ENCODE assay signal across 11 cellular contexts in genomic region chr3:194738254-194739093, GRCh38. TPM values are rescaled to one million over a fixed set of nuclear protein-coding genes. Genes with fewer than 3 reads are reported as not detected.
DNase-seq lines count a peak whose midpoint lies in the region; ATAC-seq, FAIRE-seq and TF ChIP-seq lines count a peak whose summit lies in the region.
"Had no signal": no experiment of that assay in that cellular context is flagged by ENCODE, and none has a peak within 500 bp of the region (broad histone marks: within the 10 kb centered on the region; RNA-seq: fewer than 3 reads in every experiment).

No MANE protein-coding gene starts in this region.

- POLR2A ChIA-PET in IMR-90 (lab: Charles Lee; ENCODE audit: unreplicated experiment): no interaction called here
- POLR2A ChIA-PET in CD8-positive, alpha-beta memory T cell (lab: Charles Lee): interaction anchor here (1.0 kb wide), 1 partner anchor 10 kb away, joined by 3 read pairs; no protein-coding TSS in a partner anchor

- H3K23ac ChIP-seq in IMR-90 (ENCODE audit: low read depth, low read length): no peak overlapping the region

- H2BK5ac ChIP-seq in IMR-90 (ENCODE audit: low read depth, low read length, poor library complexity, severe bottlenecking): no peak overlapping the region

- peaks cover 14 to 44% of the 10 kb centered on the region in 2 donors for H3K27me3 Mint-ChIP-seq in CD8-positive, alpha-beta memory T cell

- H3K27me3 ChIP-seq in IMR-90 (ENCODE audit: control insufficient read depth, insufficient read depth, low read length) (peaks cover 31% of the 10 kb centered on the region), bronchial epithelial cell (ENCODE audit: control insufficient read depth, insufficient read depth, low read length) (peaks cover 7% of the 10 kb centered on the region)
- no peaks in the 10 kb centered on the region for H3K27me3 ChIP-seq in CD8-positive, alpha-beta memory T cell (ENCODE audit: insufficient read depth, low read length, poor library complexity, severe bottlenecking)
- H3K27me3 ChIP-seq: upper lobe of left lung had no signal

- dilution Hi-C loops in IMR-90 (cut with HindIII; ENCODE audit: low sequenced_read_pairs, unreplicated experiment): no loop called here

- H3K79me1 ChIP-seq in IMR-90 (ENCODE audit: low read depth in 1 of 2, low read length in 2 of 2): no peaks in the 10 kb centered on the region

- no peak overlapping the region for H4K91ac ChIP-seq in IMR-90 (ENCODE audit: insufficient read depth, low read depth, low read length)

- no peak overlapping the region for H2BK20ac ChIP-seq in IMR-90 (ENCODE audit: low read depth, low read length)

- H3K27ac Mint-ChIP-seq in CD8-positive, alpha-beta memory T cell: peak overlapping the region in 1 of 8 donors; percentile 33

- H2BK15ac ChIP-seq in IMR-90 (ENCODE audit: low read depth, low read length): no peak overlapping the region

- peaks cover 8% of the 10 kb centered on the region for H3K9me3 ChIP-seq in IMR-90 (ENCODE audit: control insufficient read depth, insufficient read depth, low read length)
- no peaks in the 10 kb centered on the region for H3K9me3 ChIP-seq in CD8-positive, alpha-beta memory T cell (ENCODE audit: low read length)

- H4K5ac ChIP-seq in IMR-90 (ENCODE audit: low read depth, low read length): no peak overlapping the region

- no peak overlapping the region for H3K4me2 ChIP-seq in IMR-90 (ENCODE audit: low read depth, low read length)

- FAIRE-seq in bronchial epithelial cell (lab: Jason Lieb, UNC): no peak

- H2AK9ac ChIP-seq in IMR-90 (replicated peaks; ENCODE audit: low read depth, low read length, poor library complexity): no peak overlapping the region

- H3K4me1 ChIP-seq in IMR-90 (ENCODE audit: control insufficient read depth, insufficient read depth, low read length): peaks cover 2% of the 10 kb centered on the region; the same call in 1 of the 2 replicates
- H3K4me1 ChIP-seq in CD8-positive, alpha-beta memory T cell (ENCODE audit: insufficient read depth, low read length): peaks cover 9% of the 10 kb centered on the region

- peaks cover 0 to 2% (median 0%) of the 10 kb centered on the region in 5 donors for H3K9me3 Mint-ChIP-seq in CD8-positive, alpha-beta memory T cell

- no peak overlapping the region for H3K4ac ChIP-seq in IMR-90 (ENCODE audit: low read depth, low read length)

- no peak overlapping the region for H3K18ac ChIP-seq in IMR-90 (ENCODE audit: low read depth, low read length)

- intact Hi-C loops in IMR-90 (cut with micrococcal nuclease): no loop called here

- no peak overlapping the region for H3K4me3 ChIP-seq in IMR-90 (ENCODE audit: insufficient read depth, low read depth, low read length)
- H3K4me3 ChIP-seq in bronchial epithelial cell (ENCODE audit: low read depth, low read length): no peak overlapping the region
- H3K4me3 ChIP-seq in CD8-positive, alpha-beta memory T cell (ENCODE audit: low read length): no peak overlapping the region
- H3K4me3 ChIP-seq: upper lobe of left lung had no signal

- BruUV-seq in IMR-90 (replicated peaks; lab: Mats Ljungman, UMichigan): no TSS peak

- TF ChIP-seq POLR2A in IMR-90 (IDR thresholded peaks at IDR 0.05; ENCODE audit: low read depth, low read length): no peak

- H3K56ac ChIP-seq in IMR-90 (ENCODE audit: extremely low read depth, insufficient read depth, low read length): no peak overlapping the region

- no peak overlapping the region for H2BK120ac ChIP-seq in IMR-90 (ENCODE audit: low read depth, low read length)

- H3K9me1 ChIP-seq in IMR-90 (ENCODE audit: insufficient read depth, low read length): peaks cover 7% of the 10 kb centered on the region; the same call in 1 of the 2 replicates

- no peak overlapping the region for H3K9ac ChIP-seq in IMR-90 (ENCODE audit: low read depth, low read length)

- no peak overlapping the region for H3K4me3 Mint-ChIP-seq in CD8-positive, alpha-beta memory T cell

- H3K4me1 Mint-ChIP-seq in CD8-positive, alpha-beta memory T cell: no peaks in the 10 kb centered on the region

- no peaks in the 10 kb centered on the region for H4K20me1 ChIP-seq in IMR-90 (ENCODE audit: insufficient read depth, low read length)

- H2AK5ac ChIP-seq in IMR-90 (ENCODE audit: low read depth, low read length): no peak overlapping the region

- H2AFZ ChIP-seq in IMR-90 (replicated peaks; ENCODE audit: low read length, poor library complexity): no peak overlapping the region

- H3K36me3 Mint-ChIP-seq in CD8-positive, alpha-beta memory T cell: peaks cover 0 to 7% (median 2%) of the 10 kb centered on the region in 3 donors

- no peak overlapping the region for H3K14ac ChIP-seq in IMR-90 (replicated peaks; ENCODE audit: low read depth, low read length)

- DNase-seq in A172 (ENCODE audit: low spot score) (peak; percentile 78), IMR-90 (peak; percentile 72), bronchial epithelial cell (ENCODE audit: low read depth) (peak; percentile 84), iris pigment epithelial cell (ENCODE audit: low read depth) (peak; percentile 31)
- DNase-seq in activated naive CD4-positive, alpha-beta T cell (lab: John Stamatoyannopoulos, UW): no peak
- DNase-seq in stimulated activated CD4-positive, alpha-beta T cell treated with anti-CD3 and anti-CD28 coated beads, Interleukin-4, amount 100 ng/mL, for 1 hour: no peak
- DNase-seq in CD8-positive, alpha-beta memory T cell: no peak
- DNase-seq: activated effector memory CD4-positive, alpha-beta T cell treated with anti-CD3 and anti-CD28 coated beads, Interleukin-2, amount 50 U/mL, for 16 hours; NCI-H187; upper lobe of left lung had no signal

- CTCF ChIA-PET in IMR-90 (lab: Yijun Ruan, JAX): interaction anchor here (0.6 kb wide), 1 partner anchor 56 kb away, joined by 3 read pairs; no protein-coding TSS in a partner anchor
- CTCF ChIA-PET in CD8-positive, alpha-beta memory T cell (lab: Charles Lee): no interaction called here

- no peak overlapping the region for H4K8ac ChIP-seq in IMR-90 (ENCODE audit: low read depth in 2 of 2, low read length in 2 of 2)

- no peak for TF ChIP-seq RAD21 in IMR-90 (IDR thresholded peaks at IDR 0.05; ENCODE audit: low read length)

- WGBS in IMR-90 (ENCODE audit: extremely low coverage in 2 of 2, insufficient read length in 1 of 2), 2 experiments: 73% methylated on average over 3 of the region's 6 CpGs; no CpG with 5 or more reads in 1 of the 2 experiments

- no peak overlapping the region for H3K27ac ChIP-seq in IMR-90 (ENCODE audit: insufficient read depth, low read length)
- H3K27ac ChIP-seq in CD8-positive, alpha-beta memory T cell (ENCODE audit: low read depth, low read length): no peak overlapping the region

- in situ Hi-C loops in IMR-90 (cut with MboI; ENCODE audit: low sequenced_read_pairs): no loop called here

- ATAC-seq in IMR-90 (ENCODE audit: low read depth): peak; percentile 17; the same call in 1 of the 2 replicates
- ATAC-seq in GM21447 (IDR thresholded peaks at IDR 0.05; ENCODE audit: unreplicated experiment): no peak

- H3K36me3 ChIP-seq in IMR-90 (ENCODE audit: control insufficient read depth, insufficient read depth, low read length) (no peaks in the 10 kb centered on the region), bronchial epithelial cell (ENCODE audit: control insufficient read depth, insufficient read depth, low read length) (no peaks in the 10 kb centered on the region)
- no peaks in the 10 kb centered on the region for H3K36me3 ChIP-seq in CD8-positive, alpha-beta memory T cell (ENCODE audit: insufficient read depth, low read length)
- H3K36me3 ChIP-seq: upper lobe of left lung had no signal

- no peak for TF ChIP-seq CTCF in IMR-90 (conservative IDR thresholded peaks at IDR 0.05; ENCODE audit: low read depth, low read length)
- TF ChIP-seq CTCF in bronchial epithelial cell (IDR thresholded peaks at IDR 0.05; ENCODE audit: insufficient read depth, low read length, severe bottlenecking): no peak

TF ChIP-seq in IMR-90, 13 proteins besides CTCF, POLR2A, EP300 and RAD21:
- TF ChIP-seq NFE2L2 (IDR thresholded peaks at IDR 0.05; ENCODE audit: low read depth, low read length) (no peak), FOS (IDR thresholded peaks at IDR 0.05; ENCODE audit: low read depth, low read length) (no peak), MAFK (IDR thresholded peaks at IDR 0.05; ENCODE audit: low read depth, low read length) (no peak)
- TF ChIP-seq, protein P1, sequence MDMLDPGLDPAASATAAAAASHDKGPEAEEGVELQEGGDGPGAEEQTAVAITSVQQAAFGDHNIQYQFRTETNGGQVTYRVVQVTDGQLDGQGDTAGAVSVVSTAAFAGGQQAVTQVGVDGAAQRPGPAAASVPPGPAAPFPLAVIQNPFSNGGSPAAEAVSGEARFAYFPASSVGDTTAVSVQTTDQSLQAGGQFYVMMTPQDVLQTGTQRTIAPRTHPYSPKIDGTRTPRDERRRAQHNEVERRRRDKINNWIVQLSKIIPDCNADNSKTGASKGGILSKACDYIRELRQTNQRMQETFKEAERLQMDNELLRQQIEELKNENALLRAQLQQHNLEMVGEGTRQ (IDR thresholded peaks at IDR 0.05; ENCODE audit: low read depth, low read length): no peak

RNA-seq across cellular contexts. Expression of gene FAM43A, which starts 52.8 kb away (rescaled TPM):
- total RNA-seq in A172 (2014; rRNA removed; shearing (Covaris generic)): 8.2 and 10.4 TPM in 2 replicates
- 3.0 and 3.1 TPM in 2 replicates for total RNA-seq in IMR-90 (2012; rRNA removed)
- 11.2 and 11.5 TPM in 2 replicates for polyA plus RNA-seq in IMR-90 (2012; rRNA removed)
- 8.8 and 20.4 TPM in 2 replicates for polyA plus RNA-seq in IMR-90 (2012; cell fraction: cytosol; rRNA removed)
- 30.0 and 63.1 TPM in 2 replicates for polyA plus RNA-seq in IMR-90 (2012; cell fraction: nucleus; rRNA removed; ENCODE audit: low replicate concordance)
- total RNA-seq in bronchial epithelial cell: 2.9 and 3.7 TPM in 2 replicates
- 10 to 100 TPM; 14.5 to 14.9 TPM for total RNA-seq in CD8-positive, alpha-beta memory T cell
- polyA plus RNA-seq in CD8-positive, alpha-beta memory T cell: 19.6 TPM

Comparison
In these comparisons a context has a peak if more than half of its experiments do, and no peak if none do; other contexts are left out.
1. DNase-seq: peak in A172 (single experiment), IMR-90 (single experiment), bronchial epithelial cell (single experiment) and iris pigment epithelial cell (single experiment); none in activated naive CD4-positive, alpha-beta T cell (0 of 4), stimulated activated CD4-positive, alpha-beta T cell treated with anti-CD3 and anti-CD28 coated beads, Interleukin-4, amount 100 ng/mL, for 1 hour (single experiment) and CD8-positive, alpha-beta memory T cell (0 of 5).